In genomic region chr15:81506071-81506470, GRCh38 we compare ENCODE assay signal across 31 cellular contexts.
"Had no signal": no experiment of that assay in that cellular context is flagged by ENCODE, and none has a peak within 500 bp of the region (broad histone marks: within the 10 kb centered on the region; RNA-seq: fewer than 3 reads in every experiment).

No MANE protein-coding gene starts in this region.

- H3K36me3 ChIP-seq: ascending aorta, gastroesophageal sphincter, heart right ventricle had no signal

- FAIRE-seq: colon had no signal

- H3K4me3 ChIP-seq: ascending aorta, gastroesophageal sphincter, heart right ventricle had no signal

- H3K27me3 ChIP-seq: ascending aorta, gastroesophageal sphincter, heart right ventricle had no signal

- H3K27ac ChIP-seq: ascending aorta, gastroesophageal sphincter, heart right ventricle had no signal

- H3K9me3 ChIP-seq: ascending aorta, gastroesophageal sphincter, heart right ventricle had no signal

- ATAC-seq: activated naive CD4-positive, alpha-beta T cell treated with anti-CD3 and anti-CD28 coated beads, Interleukin-2, amount 50 U/mL, for 72 hours; activated T-cell treated with anti-CD3 and anti-CD28 coated beads, Interleukin-2, amount 50 U/mL, for 72 hours; effector memory CD8-positive, alpha-beta T cell; esophagus mucosa; gastroesophageal sphincter; heart right ventricle; T-helper 17 cell; WTC11 had no signal

- H3K9me3 Mint-ChIP-seq: activated CD4-positive, alpha-beta memory T cell treated with anti-CD3 and anti-CD28 coated beads, Interleukin-2, amount 10 ng/mL, durations not matched to agents 7 days and 5 days; activated CD4-positive, alpha-beta T cell treated with anti-CD3 and anti-CD28 coated beads, Interleukin-2, amount 10 ng/mL, durations not matched to agents 7 days and 5 days; activated naive CD4-positive, alpha-beta T cell treated with anti-CD3 and anti-CD28 coated beads, Interleukin-2, amount 10 ng/mL, durations not matched to agents 7 days and 5 days; activated naive CD4-positive, alpha-beta T cell treated with anti-CD3 and anti-CD28 coated beads, Interleukin-2, amount 50 U/mL, for 72 hours; activated naive CD8-positive, alpha-beta T cell treated with anti-CD3 and anti-CD28 coated beads, Interleukin-2, amount 10 ng/mL, durations not matched to agents 7 days and 5 days; activated T-cell treated with anti-CD3 and anti-CD28 coated beads, Interleukin-2, amount 50 U/mL, for 24 hours; activated T-cell treated with anti-CD3 and anti-CD28 coated beads, Interleukin-2, amount 50 U/mL, for 72 hours; effector memory CD8-positive, alpha-beta T cell; T-helper 2 cell treated with Interferon-gamma antibody and Interleukin-4, amounts not matched to agents 5 μg/mL and 100 μg/mL, for 36 hours; WTC11 had no signal

- H3K27ac Mint-ChIP-seq: activated CD4-positive, alpha-beta memory T cell treated with anti-CD3 and anti-CD28 coated beads, Interleukin-2, amount 10 ng/mL, durations not matched to agents 7 days and 5 days; activated CD4-positive, alpha-beta T cell treated with anti-CD3 and anti-CD28 coated beads, Interleukin-2, amount 10 ng/mL, durations not matched to agents 7 days and 5 days; activated naive CD4-positive, alpha-beta T cell treated with anti-CD3 and anti-CD28 coated beads, Interleukin-2, amount 10 ng/mL, durations not matched to agents 7 days and 5 days; activated naive CD4-positive, alpha-beta T cell treated with anti-CD3 and anti-CD28 coated beads, Interleukin-2, amount 50 U/mL, for 72 hours; activated naive CD8-positive, alpha-beta T cell treated with anti-CD3 and anti-CD28 coated beads, Interleukin-2, amount 10 ng/mL, durations not matched to agents 7 days and 5 days; activated T-cell treated with anti-CD3 and anti-CD28 coated beads, Interleukin-2, amount 50 U/mL, for 24 hours; activated T-cell treated with anti-CD3 and anti-CD28 coated beads, Interleukin-2, amount 50 U/mL, for 72 hours; brain; effector memory CD8-positive, alpha-beta T cell; T-helper 17 cell; T-helper 2 cell treated with Interferon-gamma antibody and Interleukin-4, amounts not matched to agents 5 μg/mL and 100 μg/mL, for 36 hours; WTC11 had no signal

- H3K4me3 Mint-ChIP-seq: activated CD4-positive, alpha-beta memory T cell treated with anti-CD3 and anti-CD28 coated beads, Interleukin-2, amount 10 ng/mL, durations not matched to agents 7 days and 5 days; activated CD4-positive, alpha-beta T cell treated with anti-CD3 and anti-CD28 coated beads, Interleukin-2, amount 10 ng/mL, durations not matched to agents 7 days and 5 days; activated naive CD4-positive, alpha-beta T cell treated with anti-CD3 and anti-CD28 coated beads, Interleukin-2, amount 10 ng/mL, durations not matched to agents 7 days and 5 days; activated naive CD8-positive, alpha-beta T cell treated with anti-CD3 and anti-CD28 coated beads, Interleukin-2, amount 10 ng/mL, durations not matched to agents 7 days and 5 days; activated T-cell treated with anti-CD3 and anti-CD28 coated beads, Interleukin-2, amount 50 U/mL, for 24 hours; activated T-cell treated with anti-CD3 and anti-CD28 coated beads, Interleukin-2, amount 50 U/mL, for 72 hours; brain; effector memory CD8-positive, alpha-beta T cell; T-helper 17 cell; T-helper 2 cell treated with Interferon-gamma antibody and Interleukin-4, amounts not matched to agents 5 μg/mL and 100 μg/mL, for 36 hours; WTC11 had no signal

- H3K4me1 Mint-ChIP-seq: activated CD4-positive, alpha-beta memory T cell treated with anti-CD3 and anti-CD28 coated beads, Interleukin-2, amount 10 ng/mL, durations not matched to agents 7 days and 5 days; activated CD4-positive, alpha-beta T cell treated with anti-CD3 and anti-CD28 coated beads, Interleukin-2, amount 10 ng/mL, durations not matched to agents 7 days and 5 days; activated naive CD4-positive, alpha-beta T cell treated with anti-CD3 and anti-CD28 coated beads, Interleukin-2, amount 10 ng/mL, durations not matched to agents 7 days and 5 days; activated naive CD8-positive, alpha-beta T cell treated with anti-CD3 and anti-CD28 coated beads, Interleukin-2, amount 10 ng/mL, durations not matched to agents 7 days and 5 days; brain; T-helper 17 cell; WTC11 had no signal

- H3K4me1 ChIP-seq: ascending aorta, heart right ventricle had no signal

- DNase-seq: activated CD4-positive, alpha-beta memory T cell treated with anti-CD3 and anti-CD28 coated beads, Interleukin-2, amount 10 ng/mL, durations not matched to agents 7 days and 5 days; activated CD4-positive, alpha-beta T cell treated with anti-CD3 and anti-CD28 coated beads for 1 hour; activated CD4-positive, alpha-beta T cell treated with anti-CD3 and anti-CD28 coated beads for 4 hours; activated CD4-positive, alpha-beta T cell treated with anti-CD3 and anti-CD28 coated beads, Interleukin-2, amount 10 ng/mL, durations not matched to agents 7 days and 5 days; activated CD4-positive, alpha-beta T cell treated with anti-CD3 and anti-CD28 coated beads, Interleukin-2, amount 50 U/mL, for 4 hours; activated CD8-positive, alpha-beta memory T cell treated with anti-CD3 and anti-CD28 coated beads, Interleukin-2, amount 50 U/mL, for 48 hours; activated gamma-delta T cell; activated naive CD4-positive, alpha-beta T cell; activated naive CD4-positive, alpha-beta T cell treated with anti-CD3 and anti-CD28 coated beads, Interleukin-2, amount 10 ng/mL, durations not matched to agents 7 days and 5 days; activated naive CD8-positive, alpha-beta T cell treated with anti-CD3 and anti-CD28 coated beads, Interleukin-2, amount 10 ng/mL, durations not matched to agents 7 days and 5 days; activated T-cell treated with anti-CD3 and anti-CD28 coated beads for 4 hours; activated T-cell treated with anti-CD3 and anti-CD28 coated beads, Interleukin-2, amount 50 U/mL, for 24 hours; activated T-cell treated with anti-CD3 and anti-CD28 coated beads, Interleukin-2, amount 50 U/mL, for 72 hours; caudate nucleus; cortex of kidney; dermis blood vessel endothelial cell; effector CD4-positive, alpha-beta T cell; effector memory CD8-positive, alpha-beta T cell; foreskin melanocyte; heart right ventricle; T-helper 1 cell; T-helper 17 cell; T1000 had no signal

- H3K27me3 Mint-ChIP-seq: activated naive CD4-positive, alpha-beta T cell treated with anti-CD3 and anti-CD28 coated beads, Interleukin-2, amount 10 ng/mL, durations not matched to agents 7 days and 5 days; brain had no signal
